Comparison of ENCODE assay signal across 1 cellular context in the genomic region with DNA sequence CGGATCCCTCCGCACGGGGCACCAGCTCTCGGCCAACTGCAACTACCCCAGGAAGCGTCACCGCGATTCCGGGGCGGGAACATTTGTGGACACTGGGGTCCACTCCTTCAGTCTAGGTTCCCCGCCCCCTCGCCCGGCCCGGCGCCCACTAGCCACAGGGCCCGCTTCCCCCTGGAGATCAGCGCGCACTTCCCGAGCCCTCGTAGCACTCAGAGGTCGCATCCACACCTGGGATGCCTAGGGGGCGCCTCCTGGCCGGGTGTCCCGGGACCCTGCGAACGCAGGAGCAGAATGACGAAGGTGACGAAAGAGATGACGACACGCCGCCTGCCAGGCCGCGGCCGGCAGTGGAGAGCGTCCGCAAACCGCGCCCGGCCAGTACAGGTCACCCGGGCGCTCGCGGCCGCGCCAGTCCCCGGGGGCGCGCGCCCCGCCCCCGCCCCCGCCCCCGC.
TF ChIP-seq lines count a peak whose summit lies in the region.

No MANE protein-coding gene starts in this region.

TF ChIP-seq in HepG2, 621 proteins besides CTCF, POLR2A, EP300 and RAD21 (continued from another document and continues in another):
- TF ChIP-seq, protein P1, sequence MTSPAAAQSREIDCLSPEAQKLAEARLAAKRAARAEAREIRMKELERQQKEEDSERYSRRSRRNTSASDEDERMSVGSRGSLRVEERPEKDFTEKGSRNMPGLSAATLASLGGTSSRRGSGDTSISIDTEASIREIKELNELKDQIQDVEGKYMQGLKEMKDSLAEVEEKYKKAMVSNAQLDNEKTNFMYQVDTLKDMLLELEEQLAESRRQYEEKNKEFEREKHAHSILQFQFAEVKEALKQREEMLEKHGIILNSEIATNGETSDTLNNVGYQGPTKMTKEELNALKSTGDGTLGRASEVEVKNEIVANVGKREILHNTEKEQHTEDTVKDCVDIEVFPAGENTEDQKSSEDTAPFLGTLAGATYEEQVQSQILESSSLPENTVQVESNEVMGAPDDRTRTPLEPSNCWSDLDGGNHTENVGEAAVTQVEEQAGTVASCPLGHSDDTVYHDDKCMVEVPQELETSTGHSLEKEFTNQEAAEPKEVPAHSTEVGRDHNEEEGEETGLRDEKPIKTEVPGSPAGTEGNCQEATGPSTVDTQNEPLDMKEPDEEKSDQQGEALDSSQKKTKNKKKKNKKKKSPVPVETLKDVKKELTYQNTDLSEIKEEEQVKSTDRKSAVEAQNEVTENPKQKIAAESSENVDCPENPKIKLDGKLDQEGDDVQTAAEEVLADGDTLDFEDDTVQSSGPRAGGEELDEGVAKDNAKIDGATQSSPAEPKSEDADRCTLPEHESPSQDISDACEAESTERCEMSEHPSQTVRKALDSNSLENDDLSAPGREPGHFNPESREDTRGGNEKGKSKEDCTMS (CRISPR knock-in tag; conservative IDR thresholded peaks at IDR 0.05) = no peak
- TF ChIP-seq TOE1 (CRISPR knock-in tag; IDR thresholded peaks at IDR 0.05) (no peak), GPN1 (CRISPR knock-in tag; IDR thresholded peaks at IDR 0.05; ENCODE audit: borderline replicate concordance) (no peak), MED13 (CRISPR knock-in tag; IDR thresholded peaks at IDR 0.05) (peak; percentile 67; the same call in 1 of the 2 replicates), SRSF9 (IDR thresholded peaks at IDR 0.05; ENCODE audit: borderline replicate concordance, insufficient read depth, low read depth, low read length, poor library complexity, severe bottlenecking) (no peak), ZNF761 (CRISPR knock-in tag; conservative IDR thresholded peaks at IDR 0.05) (no peak), PHF8 (CRISPR knock-in tag; IDR thresholded peaks at IDR 0.05) (peak; percentile 94), MED8 (CRISPR knock-in tag; IDR thresholded peaks at IDR 0.05; ENCODE audit: insufficient replicate concordance) (no peak), RBFOX2 (IDR thresholded peaks at IDR 0.05; ENCODE audit: low read depth, low read length) (peak; percentile 90), FIP1L1 (IDR thresholded peaks at IDR 0.05; ENCODE audit: borderline replicate concordance, insufficient read depth, low read depth, low read length) (0 out of 2 replicates have a peak, but pooled peaks have one; percentile 44), ZNF24 (IDR thresholded peaks at IDR 0.05) (no peak), DNMT3B (CRISPR knock-in tag; conservative IDR thresholded peaks at IDR 0.05) (no peak), ZNF451 (CRISPR knock-in tag; IDR thresholded peaks at IDR 0.05) (peak; percentile 69; the same call in 1 of the 2 replicates), SP4 (CRISPR knock-in tag; IDR thresholded peaks at IDR 0.05) (peak; percentile 89), RBM39 (IDR thresholded peaks at IDR 0.05; ENCODE audit: low read depth, low read length, poor library complexity, severe bottlenecking) (peak; percentile 68), ZNF780A (CRISPR knock-in tag; IDR thresholded peaks at IDR 0.05) (no peak), MTF1 (CRISPR knock-in tag; IDR thresholded peaks at IDR 0.05) (no peak), YEATS4 (CRISPR knock-in tag; IDR thresholded peaks at IDR 0.05; ENCODE audit: borderline replicate concordance) (no peak; the same call in 1 of the 2 replicates), ZNF619 (CRISPR knock-in tag; IDR thresholded peaks at IDR 0.05) (peak; percentile 63; the same call in 1 of the 2 replicates), ETV5 (CRISPR knock-in tag; IDR thresholded peaks at IDR 0.05; ENCODE audit: borderline replicate concordance) (peak; percentile 90), NBN (conservative IDR thresholded peaks at IDR 0.05) (no peak), HNRNPL (IDR thresholded peaks at IDR 0.05; ENCODE audit: low read depth, low read length) (no peak), ZNF607 (CRISPR knock-in tag; IDR thresholded peaks at IDR 0.05; ENCODE audit: borderline replicate concordance) (peak; percentile 63; the same call in 1 of the 2 replicates), ZNF746 (CRISPR knock-in tag; IDR thresholded peaks at IDR 0.05) (peak; percentile 68), ZFP1 (CRISPR knock-in tag; IDR thresholded peaks at IDR 0.05) (peak; percentile 85; the same call in 1 of the 2 replicates), HIVEP1 (CRISPR knock-in tag; IDR thresholded peaks at IDR 0.05) (peak; percentile 95), ZNF572 (CRISPR knock-in tag; IDR thresholded peaks at IDR 0.05) (peak; percentile 81; the same call in 1 of the 2 replicates), ZNF709 (CRISPR knock-in tag; IDR thresholded peaks at IDR 0.05) (no peak; the same call in 1 of the 2 replicates), ZFP90 (CRISPR knock-in tag; IDR thresholded peaks at IDR 0.05; ENCODE audit: borderline replicate concordance) (peak; percentile 87; the same call in 1 of the 2 replicates), SKI (IDR thresholded peaks at IDR 0.05; ENCODE audit: partially characterized antibody) (peak; percentile 64), WIZ (CRISPR knock-in tag; IDR thresholded peaks at IDR 0.05) (no peak; the same call in 1 of the 2 replicates), ZNF350 (CRISPR knock-in tag; IDR thresholded peaks at IDR 0.05; ENCODE audit: borderline replicate concordance, low read depth) (peak; percentile 86), FOSL1 (CRISPR knock-in tag; IDR thresholded peaks at IDR 0.05; ENCODE audit: borderline replicate concordance) (peak; percentile 61; the same call in 1 of the 2 replicates), ZBTB21 (CRISPR knock-in tag; IDR thresholded peaks at IDR 0.05) (peak; percentile 99), ZNF777 (CRISPR knock-in tag; IDR thresholded peaks at IDR 0.05) (peak; percentile 45; the same call in 1 of the 2 replicates), ZNF550 (CRISPR knock-in tag; IDR thresholded peaks at IDR 0.05; ENCODE audit: borderline replicate concordance) (no peak), GTF3A (CRISPR knock-in tag; conservative IDR thresholded peaks at IDR 0.05) (no peak), SOX6 (IDR thresholded peaks at IDR 0.05) (no peak), SOX6 (CRISPR knock-in tag; IDR thresholded peaks at IDR 0.05) (peak; percentile 56), ZNF652 (CRISPR knock-in tag; IDR thresholded peaks at IDR 0.05; ENCODE audit: borderline replicate concordance, low read depth) (no peak), ZNF501 (CRISPR knock-in tag; IDR thresholded peaks at IDR 0.05) (peak; percentile 83), JDP2 (CRISPR knock-in tag; IDR thresholded peaks at IDR 0.05; ENCODE audit: borderline replicate concordance) (no peak), ZNF577 (CRISPR knock-in tag; IDR thresholded peaks at IDR 0.05; ENCODE audit: borderline replicate concordance, low read depth) (no peak), ZNF430 (CRISPR knock-in tag; IDR thresholded peaks at IDR 0.05) (peak; percentile 73; the same call in 1 of the 2 replicates)
- TF ChIP-seq, protein P2, sequence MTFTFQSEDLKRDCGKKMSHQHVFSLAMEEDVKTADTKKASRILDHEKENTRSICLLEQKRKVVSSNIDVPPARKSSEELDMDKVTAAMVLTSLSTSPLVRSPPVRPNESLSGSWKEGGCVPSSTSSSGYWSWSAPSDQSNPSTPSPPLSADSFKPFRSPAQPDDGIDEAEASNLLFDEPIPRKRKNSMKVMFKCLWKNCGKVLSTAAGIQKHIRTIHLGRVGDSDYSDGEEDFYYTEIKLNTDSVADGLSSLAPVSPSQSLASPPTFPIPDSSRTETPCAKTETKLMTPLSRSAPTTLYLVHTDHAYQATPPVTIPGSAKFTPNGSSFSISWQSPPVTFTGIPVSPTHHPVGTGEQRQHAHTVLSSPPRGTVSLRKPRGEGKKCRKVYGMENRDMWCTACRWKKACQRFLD (CRISPR knock-in tag; IDR thresholded peaks at IDR 0.05; ENCODE audit: borderline replicate concordance) = peak; percentile 89; the same call in 1 of the 2 replicates
- TF ChIP-seq, protein P3, sequence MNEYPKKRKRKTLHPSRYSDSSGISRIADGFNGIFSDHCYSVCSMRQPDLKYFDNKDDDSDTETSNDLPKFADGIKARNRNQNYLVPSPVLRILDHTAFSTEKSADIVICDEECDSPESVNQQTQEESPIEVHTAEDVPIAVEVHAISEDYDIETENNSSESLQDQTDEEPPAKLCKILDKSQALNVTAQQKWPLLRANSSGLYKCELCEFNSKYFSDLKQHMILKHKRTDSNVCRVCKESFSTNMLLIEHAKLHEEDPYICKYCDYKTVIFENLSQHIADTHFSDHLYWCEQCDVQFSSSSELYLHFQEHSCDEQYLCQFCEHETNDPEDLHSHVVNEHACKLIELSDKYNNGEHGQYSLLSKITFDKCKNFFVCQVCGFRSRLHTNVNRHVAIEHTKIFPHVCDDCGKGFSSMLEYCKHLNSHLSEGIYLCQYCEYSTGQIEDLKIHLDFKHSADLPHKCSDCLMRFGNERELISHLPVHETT (CRISPR knock-in tag; conservative IDR thresholded peaks at IDR 0.05) = peak; percentile 38
- TF ChIP-seq, protein P4, sequence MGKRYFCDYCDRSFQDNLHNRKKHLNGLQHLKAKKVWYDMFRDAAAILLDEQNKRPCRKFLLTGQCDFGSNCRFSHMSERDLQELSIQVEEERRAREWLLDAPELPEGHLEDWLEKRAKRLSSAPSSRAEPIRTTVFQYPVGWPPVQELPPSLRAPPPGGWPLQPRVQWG (CRISPR knock-in tag; IDR thresholded peaks at IDR 0.05; ENCODE audit: borderline replicate concordance, low read depth) = no peak
- TF ChIP-seq, protein P5, sequence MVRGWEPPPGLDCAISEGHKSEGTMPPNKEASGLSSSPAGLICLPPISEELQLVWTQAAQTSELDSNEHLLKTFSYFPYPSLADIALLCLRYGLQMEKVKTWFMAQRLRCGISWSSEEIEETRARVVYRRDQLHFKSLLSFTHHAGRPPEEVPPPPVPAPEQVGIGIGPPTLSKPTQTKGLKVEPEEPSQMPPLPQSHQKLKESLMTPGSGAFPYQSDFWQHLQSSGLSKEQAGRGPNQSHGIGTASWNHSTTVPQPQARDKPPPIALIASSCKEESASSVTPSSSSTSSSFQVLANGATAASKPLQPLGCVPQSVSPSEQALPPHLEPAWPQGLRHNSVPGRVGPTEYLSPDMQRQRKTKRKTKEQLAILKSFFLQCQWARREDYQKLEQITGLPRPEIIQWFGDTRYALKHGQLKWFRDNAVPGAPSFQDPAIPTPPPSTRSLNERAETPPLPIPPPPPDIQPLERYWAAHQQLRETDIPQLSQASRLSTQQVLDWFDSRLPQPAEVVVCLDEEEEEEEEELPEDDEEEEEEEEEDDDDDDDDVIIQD (CRISPR knock-in tag; IDR thresholded peaks at IDR 0.05; ENCODE audit: low read depth) = peak; percentile 53
- TF ChIP-seq, protein P6, sequence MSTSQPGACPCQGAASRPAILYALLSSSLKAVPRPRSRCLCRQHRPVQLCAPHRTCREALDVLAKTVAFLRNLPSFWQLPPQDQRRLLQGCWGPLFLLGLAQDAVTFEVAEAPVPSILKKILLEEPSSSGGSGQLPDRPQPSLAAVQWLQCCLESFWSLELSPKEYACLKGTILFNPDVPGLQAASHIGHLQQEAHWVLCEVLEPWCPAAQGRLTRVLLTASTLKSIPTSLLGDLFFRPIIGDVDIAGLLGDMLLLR (CRISPR knock-in tag; IDR thresholded peaks at IDR 0.05) = no peak
- TF ChIP-seq, protein P7, sequence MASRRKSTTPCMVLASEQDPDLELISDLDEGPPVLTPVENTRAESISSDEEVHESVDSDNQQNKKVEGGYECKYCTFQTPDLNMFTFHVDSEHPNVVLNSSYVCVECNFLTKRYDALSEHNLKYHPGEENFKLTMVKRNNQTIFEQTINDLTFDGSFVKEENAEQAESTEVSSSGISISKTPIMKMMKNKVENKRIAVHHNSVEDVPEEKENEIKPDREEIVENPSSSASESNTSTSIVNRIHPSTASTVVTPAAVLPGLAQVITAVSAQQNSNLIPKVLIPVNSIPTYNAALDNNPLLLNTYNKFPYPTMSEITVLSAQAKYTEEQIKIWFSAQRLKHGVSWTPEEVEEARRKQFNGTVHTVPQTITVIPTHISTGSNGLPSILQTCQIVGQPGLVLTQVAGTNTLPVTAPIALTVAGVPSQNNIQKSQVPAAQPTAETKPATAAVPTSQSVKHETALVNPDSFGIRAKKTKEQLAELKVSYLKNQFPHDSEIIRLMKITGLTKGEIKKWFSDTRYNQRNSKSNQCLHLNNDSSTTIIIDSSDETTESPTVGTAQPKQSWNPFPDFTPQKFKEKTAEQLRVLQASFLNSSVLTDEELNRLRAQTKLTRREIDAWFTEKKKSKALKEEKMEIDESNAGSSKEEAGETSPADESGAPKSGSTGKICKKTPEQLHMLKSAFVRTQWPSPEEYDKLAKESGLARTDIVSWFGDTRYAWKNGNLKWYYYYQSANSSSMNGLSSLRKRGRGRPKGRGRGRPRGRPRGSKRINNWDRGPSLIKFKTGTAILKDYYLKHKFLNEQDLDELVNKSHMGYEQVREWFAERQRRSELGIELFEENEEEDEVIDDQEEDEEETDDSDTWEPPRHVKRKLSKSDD (CRISPR knock-in tag; IDR thresholded peaks at IDR 0.05; ENCODE audit: low read depth) = peak; percentile 100
- TF ChIP-seq, protein P8, sequence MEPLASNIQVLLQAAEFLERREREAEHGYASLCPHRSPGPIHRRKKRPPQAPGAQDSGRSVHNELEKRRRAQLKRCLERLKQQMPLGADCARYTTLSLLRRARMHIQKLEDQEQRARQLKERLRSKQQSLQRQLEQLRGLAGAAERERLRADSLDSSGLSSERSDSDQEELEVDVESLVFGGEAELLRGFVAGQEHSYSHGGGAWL (CRISPR knock-in tag; IDR thresholded peaks at IDR 0.05) = peak; percentile 97
- TF ChIP-seq, protein P9, sequence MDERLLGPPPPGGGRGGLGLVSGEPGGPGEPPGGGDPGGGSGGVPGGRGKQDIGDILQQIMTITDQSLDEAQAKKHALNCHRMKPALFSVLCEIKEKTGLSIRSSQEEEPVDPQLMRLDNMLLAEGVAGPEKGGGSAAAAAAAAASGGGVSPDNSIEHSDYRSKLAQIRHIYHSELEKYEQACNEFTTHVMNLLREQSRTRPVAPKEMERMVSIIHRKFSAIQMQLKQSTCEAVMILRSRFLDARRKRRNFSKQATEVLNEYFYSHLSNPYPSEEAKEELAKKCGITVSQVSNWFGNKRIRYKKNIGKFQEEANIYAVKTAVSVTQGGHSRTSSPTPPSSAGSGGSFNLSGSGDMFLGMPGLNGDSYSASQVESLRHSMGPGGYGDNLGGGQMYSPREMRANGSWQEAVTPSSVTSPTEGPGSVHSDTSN (CRISPR knock-in tag; IDR thresholded peaks at IDR 0.05) = no peak
- TF ChIP-seq, protein P10, sequence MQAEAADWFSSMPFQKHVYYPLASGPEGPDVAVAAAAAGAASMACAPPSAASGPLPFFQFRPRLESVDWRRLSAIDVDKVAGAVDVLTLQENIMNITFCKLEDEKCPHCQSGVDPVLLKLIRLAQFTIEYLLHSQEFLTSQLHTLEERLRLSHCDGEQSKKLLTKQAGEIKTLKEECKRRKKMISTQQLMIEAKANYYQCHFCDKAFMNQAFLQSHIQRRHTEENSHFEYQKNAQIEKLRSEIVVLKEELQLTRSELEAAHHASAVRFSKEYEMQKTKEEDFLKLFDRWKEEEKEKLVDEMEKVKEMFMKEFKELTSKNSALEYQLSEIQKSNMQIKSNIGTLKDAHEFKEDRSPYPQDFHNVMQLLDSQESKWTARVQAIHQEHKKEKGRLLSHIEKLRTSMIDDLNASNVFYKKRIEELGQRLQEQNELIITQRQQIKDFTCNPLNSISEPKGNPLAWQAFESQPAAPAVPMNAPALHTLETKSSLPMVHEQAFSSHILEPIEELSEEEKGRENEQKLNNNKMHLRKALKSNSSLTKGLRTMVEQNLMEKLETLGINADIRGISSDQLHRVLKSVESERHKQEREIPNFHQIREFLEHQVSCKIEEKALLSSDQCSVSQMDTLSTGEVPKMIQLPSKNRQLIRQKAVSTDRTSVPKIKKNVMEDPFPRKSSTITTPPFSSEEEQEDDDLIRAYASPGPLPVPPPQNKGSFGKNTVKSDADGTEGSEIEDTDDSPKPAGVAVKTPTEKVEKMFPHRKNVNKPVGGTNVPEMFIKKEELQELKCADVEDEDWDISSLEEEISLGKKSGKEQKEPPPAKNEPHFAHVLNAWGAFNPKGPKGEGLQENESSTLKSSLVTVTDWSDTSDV (CRISPR knock-in tag; IDR thresholded peaks at IDR 0.05) = no peak
